ENCODE assay signal across 17 cellular contexts in genomic region chr12:46453428-46453827, GRCh38.
A peak's percentile ranks its signal among the peaks of the same experiment; 100 is the strongest.
DNase-seq lines count a peak whose midpoint lies in the region; ATAC-seq and TF ChIP-seq lines count a peak whose summit lies in the region.
"Had no signal": no experiment of that assay in that cellular context is flagged by ENCODE, and none has a peak within 500 bp of the region (broad histone marks: within the 10 kb centered on the region; RNA-seq: fewer than 3 reads in every experiment).

No MANE protein-coding gene starts in this region.

- 70 to 87% methylated on average over 3 of the region's 3 CpGs for WGBS in esophagus squamous epithelium, 2 donors
- WGBS in suprapubic skin = 74% methylated on average over 3 of the region's 3 CpGs

- peaks cover 66% of the 10 kb centered on the region for H3K4me1 ChIP-seq in PC-3 (ENCODE audit: insufficient read depth, low read length)
- H3K4me1 ChIP-seq in esophagus squamous epithelium = peaks cover 9 to 71% (median 20%) of the 10 kb centered on the region in 3 donors
- H3K4me1 ChIP-seq in suprapubic skin = peaks cover 60% of the 10 kb centered on the region

- TF ChIP-seq CTCF in PC-3 (conservative IDR thresholded peaks at IDR 0.05; ENCODE audit: low read depth, low read length) (no peak), esophagus squamous epithelium (IDR thresholded peaks at IDR 0.05) (no peak), suprapubic skin (IDR thresholded peaks at IDR 0.05) (no peak), GM10248 (IDR thresholded peaks at IDR 0.05; ENCODE audit: control extremely low read depth, extremely low read depth, low read depth, missing control alignments) (no peak)

- BruUV-seq in PC-3 (replicated peaks; lab: Mats Ljungman, UMichigan) = no TSS peak

- peaks cover 53% of the 10 kb centered on the region for H3K4me1 Mint-ChIP-seq in T-helper 1 cell treated with Interleukin-12 subunit alpha and Interleukin-12 subunit beta and Interleukin-4 antibody, amounts not matched to agents 30 μg/mL and 1 μg/mL, for 36 hours (ENCODE audit: low read depth)

- H3K36me3 ChIP-seq in PC-3 (ENCODE audit: low read depth, low read length) = no peaks in the 10 kb centered on the region
- H3K36me3 ChIP-seq in esophagus squamous epithelium = no peaks in the 10 kb centered on the region
- no peaks in the 10 kb centered on the region for H3K36me3 ChIP-seq in suprapubic skin
- H3K36me3 ChIP-seq: BLaER1 had no signal

- no peaks in the 10 kb centered on the region for H3F3A ChIP-seq in PC-3 (ENCODE audit: low read length, unreplicated experiment)

- H3K4me3 ChIP-seq in PC-3 (ENCODE audit: low read length) = no peak overlapping the region
- H3K4me3 ChIP-seq in esophagus squamous epithelium = no peak overlapping the region
- H3K4me3 ChIP-seq in suprapubic skin = no peak overlapping the region
- H3K4me3 ChIP-seq: BLaER1 had no signal

- CTCF ChIA-PET in PC-3 (lab: Charles Lee) = no interaction called here
- CTCF ChIA-PET in GM10248 (lab: Yijun Ruan, JAX) = no interaction called here

- no peak overlapping the region for H3K27ac ChIP-seq in PC-3 (ENCODE audit: low read length)
- H3K27ac ChIP-seq in esophagus squamous epithelium = peak overlapping the region in 3 of 4 donors; percentile 9 to 35 (median 27)
- H3K27ac ChIP-seq in suprapubic skin = peak overlapping the region; percentile 72
- H3K27ac ChIP-seq: 22Rv1, BLaER1 had no signal

- no peaks in the 10 kb centered on the region for H3K9me3 Mint-ChIP-seq in T-helper 1 cell treated with Interleukin-12 subunit alpha and Interleukin-12 subunit beta and Interleukin-4 antibody, amounts not matched to agents 30 μg/mL and 1 μg/mL, for 36 hours
- H3K9me3 Mint-ChIP-seq: CD8-positive, alpha-beta memory T cell had no signal

- H3K27ac Mint-ChIP-seq in T-helper 1 cell treated with Interleukin-12 subunit alpha and Interleukin-12 subunit beta and Interleukin-4 antibody, amounts not matched to agents 30 μg/mL and 1 μg/mL, for 36 hours = peak overlapping the region; percentile 12

- DNase-seq in T-helper 1 cell = no peak
- peak; percentile 35 for DNase-seq in PC-3
- DNase-seq in esophagus squamous epithelium (lab: John Stamatoyannopoulos, UW) = no peak
- no peak for DNase-seq in suprapubic skin (ENCODE audit: low spot score in 2 of 2)
- no peak for DNase-seq in GM10248 (ENCODE audit: extremely low spot score)
- no peak for DNase-seq in NCI-H2227 treated with DMSO at 0.1 percent for 48 hours (lab: John Stamatoyannopoulos, UW)
- DNase-seq in amniotic stem cell (lab: John Stamatoyannopoulos, UW) = no peak
- DNase-seq: CD8-positive, alpha-beta memory T cell; MV-4-11; NCI-H1436; NCI-H2081; NCI-H526; SK-N-SH had no signal

- no peaks in the 10 kb centered on the region for H3K9me3 ChIP-seq in PC-3 (ENCODE audit: low read length)
- no peaks in the 10 kb centered on the region for H3K9me3 ChIP-seq in esophagus squamous epithelium
- no peaks in the 10 kb centered on the region for H3K9me3 ChIP-seq in suprapubic skin
- H3K9me3 ChIP-seq: BLaER1, SK-N-SH had no signal

- no peak overlapping the region for H3K9ac ChIP-seq in PC-3 (ENCODE audit: low read length)
- H3K9ac ChIP-seq: BLaER1, SK-N-SH had no signal

- no peak for TF ChIP-seq EP300 in suprapubic skin (IDR thresholded peaks at IDR 0.05)

- no peak overlapping the region for H2AFZ ChIP-seq in PC-3 (ENCODE audit: low read length)

- no peaks in the 10 kb centered on the region for H3K9me2 ChIP-seq in PC-3 (replicated peaks; ENCODE audit: low read length)
- H3K9me2 ChIP-seq: SK-N-SH had no signal

- no peak for ATAC-seq in PC-3
- ATAC-seq: Right ventricle myocardium inferior had no signal

- no peaks in the 10 kb centered on the region for H4K20me1 ChIP-seq in PC-3 (ENCODE audit: low read length)
- H4K20me1 ChIP-seq: BLaER1 had no signal

- no peaks in the 10 kb centered on the region for H3K79me2 ChIP-seq in PC-3 (ENCODE audit: low read length)

- H3K4me2 ChIP-seq in PC-3 (ENCODE audit: low read length) = no peak overlapping the region
- H3K4me2 ChIP-seq: BLaER1, SK-N-SH had no signal

- intact Hi-C loops in PC-3 (cut with micrococcal nuclease) (no loop called here), esophagus squamous epithelium (cut with DNase I) (no loop called here)

- peaks cover 18% of the 10 kb centered on the region for H3K36me3 Mint-ChIP-seq in T-helper 1 cell treated with Interleukin-12 subunit alpha and Interleukin-12 subunit beta and Interleukin-4 antibody, amounts not matched to agents 30 μg/mL and 1 μg/mL, for 36 hours (ENCODE audit: low read depth)
- H3K36me3 Mint-ChIP-seq: CD8-positive, alpha-beta memory T cell had no signal

- no peaks in the 10 kb centered on the region for H3K27me3 Mint-ChIP-seq in T-helper 1 cell treated with Interleukin-12 subunit alpha and Interleukin-12 subunit beta and Interleukin-4 antibody, amounts not matched to agents 30 μg/mL and 1 μg/mL, for 36 hours (ENCODE audit: low read depth)

- no peak for TF ChIP-seq POLR2A in esophagus squamous epithelium (IDR thresholded peaks at IDR 0.05)
- no peak for TF ChIP-seq POLR2A in suprapubic skin (IDR thresholded peaks at IDR 0.05)

- H3K27me3 ChIP-seq in PC-3 (ENCODE audit: low read length) (no peaks in the 10 kb centered on the region), esophagus squamous epithelium (no peaks in the 10 kb centered on the region), suprapubic skin (no peaks in the 10 kb centered on the region)
- H3K27me3 ChIP-seq: BLaER1 had no signal

- no peak overlapping the region for H3K4me3 Mint-ChIP-seq in T-helper 1 cell treated with Interleukin-12 subunit alpha and Interleukin-12 subunit beta and Interleukin-4 antibody, amounts not matched to agents 30 μg/mL and 1 μg/mL, for 36 hours
- H3K4me3 Mint-ChIP-seq: CD8-positive, alpha-beta memory T cell had no signal

- POLR2A ChIA-PET in PC-3 (lab: Charles Lee; ENCODE audit: unreplicated experiment) (no interaction called here), GM10248 (lab: Yijun Ruan, JAX) (no interaction called here)
